14 cellular contexts compared by ENCODE assay signal in genomic region chr2:46380038-46380940, GRCh38.
A peak's percentile ranks its signal among the peaks of the same experiment; 100 is the strongest.
DNase-seq lines count a peak whose midpoint lies in the region; ATAC-seq, FAIRE-seq and TF ChIP-seq lines count a peak whose summit lies in the region.
"Had no signal": no experiment of that assay in that cellular context is flagged by ENCODE, and none has a peak within 500 bp of the region (broad histone marks: within the 10 kb centered on the region; RNA-seq: fewer than 3 reads in every experiment).

No MANE protein-coding gene starts in this region.

- no peaks in the 10 kb centered on the region for H3K79me2 ChIP-seq in HepG2 (ENCODE audit: insufficient read depth, low read length)

- CTCF ChIA-PET in HepG2 (lab: Yijun Ruan, JAX; ENCODE audit: low intra/inter-chr PET ratio, low total read pairs), result no interaction called here

- H3K4me2 ChIP-seq in HepG2 (ENCODE audit: low read depth, low read length), result no peak overlapping the region

- peak in 1 of 2 experiments; percentile 10; a peak in 2 of 4 replicates for TF ChIP-seq POLR2A in HepG2 (IDR thresholded peaks at IDR 0.05; ENCODE audit: insufficient read depth in 1 of 2, low read depth in 2 of 2, low read length in 2 of 2)
- TF ChIP-seq POLR2A in right lobe of liver (IDR thresholded peaks at IDR 0.05), result no peak
- no peak for TF ChIP-seq POLR2A in vagina (IDR thresholded peaks at IDR 0.05)

- H3K27me3 ChIP-seq in HepG2 (ENCODE audit: control insufficient read depth in 1 of 2, insufficient read depth in 2 of 2, low read length in 2 of 2), result no peaks in the 10 kb centered on the region
- no peaks in the 10 kb centered on the region for H3K27me3 ChIP-seq in right lobe of liver
- H3K27me3 ChIP-seq in endodermal cell (ENCODE audit: control insufficient read depth, insufficient read depth, low read length, poor library complexity, severe bottlenecking), result no peaks in the 10 kb centered on the region
- no peaks in the 10 kb centered on the region for H3K27me3 ChIP-seq in vagina
- H3K27me3 ChIP-seq: SJCRH30 had no signal

- H3K4me3 ChIP-seq in HepG2 (replicated peaks in 1 of 3; ENCODE audit: insufficient read depth in 1 of 3, low read depth in 2 of 3, low read length in 3 of 3) (no peak overlapping the region), right lobe of liver (no peak overlapping the region), endodermal cell (ENCODE audit: low read length) (no peak overlapping the region), vagina (no peak overlapping the region)
- H3K4me3 ChIP-seq: SJCRH30 had no signal

- H3K27me3 Mint-ChIP-seq in endodermal cell (ENCODE audit: insufficient read depth) (no peaks in the 10 kb centered on the region), osteocyte (ENCODE audit: unreplicated experiment) (no peaks in the 10 kb centered on the region), CD14-positive monocyte (ENCODE audit: low read depth in 3 of 3) (peaks cover 0 to 9% (median 1%) of the 10 kb centered on the region in 3 donors)
- H3K27me3 Mint-ChIP-seq: CD4-positive, alpha-beta memory T cell had no signal

- H3K9me3 ChIP-seq in HepG2 (ENCODE audit: low read length) (no peaks in the 10 kb centered on the region), right lobe of liver (no peaks in the 10 kb centered on the region), endodermal cell (ENCODE audit: control insufficient read depth, low read length) (no peaks in the 10 kb centered on the region), vagina (no peaks in the 10 kb centered on the region)
- H3K9me3 ChIP-seq: SJCRH30 had no signal

- no peak for TF ChIP-seq EP300 in HepG2 (IDR thresholded peaks at IDR 0.05; ENCODE audit: low read depth in 2 of 2, low read length in 2 of 2)
- no peak for TF ChIP-seq EP300 in HepG2 (CRISPR knock-in tag; IDR thresholded peaks at IDR 0.05; ENCODE audit: borderline replicate concordance)

- intact Hi-C loops in HepG2 (cut with micrococcal nuclease; ENCODE audit: unreplicated experiment), result no loop called here
- intact Hi-C loops in right lobe of liver (cut with DNase I), result no loop called here
- intact Hi-C loops in vagina (cut with DNase I), result no loop called here
- intact Hi-C loops in CD14-positive monocyte (cut with micrococcal nuclease), result no loop called here

- no peak overlapping the region for H2AFZ ChIP-seq in HepG2 (ENCODE audit: low read length)

- ATAC-seq in HepG2, result no peak
- no peak for ATAC-seq in right lobe of liver
- no peak for ATAC-seq in esophagus mucosa

- DNase-seq in HepG2 (ENCODE audit: low spot score) (no peak), right lobe of liver (no peak), endodermal cell (peak; percentile 28), osteocyte (ENCODE audit: extremely low spot score, unreplicated experiment) (peak; percentile 65), vagina (ENCODE audit: extremely low spot score in 2 of 2) (peak; percentile 69 to 77), CD14-positive monocyte (ENCODE audit: low spot score) (no peak), Ammon's horn (ENCODE audit: low spot score) (no peak)
- DNase-seq: ACHN; CD4-positive, alpha-beta memory T cell; NCI-H1436 treated with DMSO at 0.1 percent for 48 hours; NCI-H2081; SJCRH30 had no signal

- TF ChIP-seq CTCF in HepG2 (CRISPR knock-in tag; IDR thresholded peaks at IDR 0.05) (no peak), right lobe of liver (IDR thresholded peaks at IDR 0.05) (no peak), endodermal cell (conservative IDR thresholded peaks at IDR 0.05) (no peak), osteocyte (IDR thresholded peaks at IDR 0.05) (no peak), vagina (IDR thresholded peaks at IDR 0.05) (no peak), CD14-positive monocyte (IDR thresholded peaks at IDR 0.05) (no peak)

- H3K4me1 Mint-ChIP-seq in endodermal cell, result peaks cover 9% of the 10 kb centered on the region
- no peaks in the 10 kb centered on the region for H3K4me1 Mint-ChIP-seq in osteocyte (ENCODE audit: unreplicated experiment)
- peaks cover 2% of the 10 kb centered on the region for H3K4me1 Mint-ChIP-seq in CD14-positive monocyte
- H3K4me1 Mint-ChIP-seq: B cell had no signal

- H3K27ac ChIP-seq in HepG2 (ENCODE audit: extremely low read length, insufficient read depth, low read length), result no peak overlapping the region
- H3K27ac ChIP-seq in right lobe of liver, result no peak overlapping the region
- H3K27ac ChIP-seq in endodermal cell (ENCODE audit: low read depth, low read length), result no peak overlapping the region
- H3K27ac ChIP-seq in vagina, result peak overlapping the region; percentile 28
- H3K27ac ChIP-seq: SJCRH30 had no signal

- H3K27ac Mint-ChIP-seq in endodermal cell (no peak overlapping the region), osteocyte (ENCODE audit: unreplicated experiment) (no peak overlapping the region), CD14-positive monocyte (no peak overlapping the region)
- H3K27ac Mint-ChIP-seq: B cell; CD4-positive, alpha-beta memory T cell had no signal

- H3K4me1 ChIP-seq in HepG2 (ENCODE audit: insufficient read depth, low read length), result no peaks in the 10 kb centered on the region
- no peaks in the 10 kb centered on the region for H3K4me1 ChIP-seq in right lobe of liver
- H3K4me1 ChIP-seq in endodermal cell (ENCODE audit: control insufficient read depth, insufficient read depth, low read length), result no peaks in the 10 kb centered on the region
- peaks cover 33% of the 10 kb centered on the region for H3K4me1 ChIP-seq in vagina

- 94% methylated on average over 21 of the region's 22 CpGs for WGBS in HepG2 (ENCODE audit: low lambda C conversion rate)
- 80% methylated on average over 1 of the region's 22 CpGs for WGBS in right lobe of liver (ENCODE audit: insufficient coverage, low coverage, low lambda C conversion rate, missing lambda C conversion rate)
- WGBS in endodermal cell (ENCODE audit: insufficient coverage in 1 of 2, insufficient read length in 1 of 2), 2 experiments, result 91 to 95% methylated on average over 10 to 22 of the region's 22 CpGs

- no peak for FAIRE-seq in HepG2 (lab: Jason Lieb, UNC)

- no peaks in the 10 kb centered on the region for H3K36me3 Mint-ChIP-seq in endodermal cell (ENCODE audit: low read depth)
- peaks cover 2% of the 10 kb centered on the region for H3K36me3 Mint-ChIP-seq in osteocyte (ENCODE audit: unreplicated experiment)
- H3K36me3 Mint-ChIP-seq in CD14-positive monocyte, result no peaks in the 10 kb centered on the region
- H3K36me3 Mint-ChIP-seq: CD4-positive, alpha-beta memory T cell had no signal

- POLR2A ChIA-PET in HepG2 (lab: Yijun Ruan, JAX), result no interaction called here

- H3K4me3 Mint-ChIP-seq in endodermal cell, result no peak overlapping the region
- H3K4me3 Mint-ChIP-seq in osteocyte (ENCODE audit: unreplicated experiment), result no peak overlapping the region
- H3K4me3 Mint-ChIP-seq in CD14-positive monocyte, result no peak overlapping the region
- H3K4me3 Mint-ChIP-seq: B cell had no signal

- no peaks in the 10 kb centered on the region for H3K9me3 Mint-ChIP-seq in endodermal cell
- H3K9me3 Mint-ChIP-seq in osteocyte (ENCODE audit: unreplicated experiment), result no peaks in the 10 kb centered on the region
- peaks cover 0 to 2% (median 0%) of the 10 kb centered on the region in 7 donors for H3K9me3 Mint-ChIP-seq in CD14-positive monocyte
- H3K9me3 Mint-ChIP-seq: CD4-positive, alpha-beta memory T cell had no signal

- H4K20me1 ChIP-seq in HepG2 (ENCODE audit: insufficient read depth, low read length), result no peaks in the 10 kb centered on the region; the same call in 1 of the 2 replicates

- H3K36me3 ChIP-seq in HepG2 (replicated peaks in 1 of 2; ENCODE audit: control insufficient read depth in 1 of 2, insufficient read depth in 2 of 2, low read length in 2 of 2) (peaks cover 70 to 96% of the 10 kb centered on the region in 2 experiments), right lobe of liver (peaks cover 29 to 99% (median 64%) of the 10 kb centered on the region in 4 donors), endodermal cell (ENCODE audit: control insufficient read depth, insufficient read depth, low read length) (no peaks in the 10 kb centered on the region), vagina (peaks cover 0 to 53% of the 10 kb centered on the region in 2 donors)

- in situ Hi-C loops in HepG2 (cut with HindIII; ENCODE audit: extremely low pct_ligation_motif_present, low pct_unique_long_range_greater_than_20kb), result no loop called here

- H3K9ac ChIP-seq in HepG2 (ENCODE audit: insufficient read depth, low read depth, low read length) (no peak overlapping the region), endodermal cell (ENCODE audit: extremely low read depth, low read length, poor library complexity, severe bottlenecking) (no peak overlapping the region)

- no peak for TF ChIP-seq RAD21 in HepG2 (CRISPR knock-in tag; IDR thresholded peaks at IDR 0.05)

- no TSS peak for BruUV-seq in HepG2 (replicated peaks; lab: Mats Ljungman, UMichigan)

TF ChIP-seq in HepG2, 621 proteins besides CTCF, POLR2A, EP300 and RAD21 (continues in another document):
- no peak for TF ChIP-seq ZNF292 (CRISPR knock-in tag; IDR thresholded peaks at IDR 0.05; ENCODE audit: borderline replicate concordance, low read depth)
- no peak for TF ChIP-seq MTA3 (CRISPR knock-in tag; IDR thresholded peaks at IDR 0.05)
- no peak for TF ChIP-seq ZNF451 (CRISPR knock-in tag; IDR thresholded peaks at IDR 0.05)
- TF ChIP-seq RBM22 (optimal IDR thresholded peaks at IDR 0.05; ENCODE audit: low read length), result peak; percentile 39
- TF ChIP-seq GLI4 (CRISPR knock-in tag; IDR thresholded peaks at IDR 0.05; ENCODE audit: borderline replicate concordance), result no peak
- TF ChIP-seq ZNF24 (IDR thresholded peaks at IDR 0.05), result no peak
- TF ChIP-seq ZNF460 (CRISPR knock-in tag; IDR thresholded peaks at IDR 0.05; ENCODE audit: borderline replicate concordance), result no peak
- no peak for TF ChIP-seq HNF1B (CRISPR knock-in tag; IDR thresholded peaks at IDR 0.05)
- no peak for TF ChIP-seq ZNF484 (CRISPR knock-in tag; IDR thresholded peaks at IDR 0.05; ENCODE audit: borderline replicate concordance, low read depth)
- TF ChIP-seq ZC3H13 (CRISPR knock-in tag; IDR thresholded peaks at IDR 0.05), result peak; percentile 49; the same call in 1 of the 2 replicates

Comparison
In these comparisons a context has a peak if more than half of its experiments do, and no peak if none do; other contexts are left out.
1. DNase-seq: peak in endodermal cell (single experiment), osteocyte (single experiment) and vagina (2 of 2); none in HepG2 (single experiment), right lobe of liver (0 of 3), CD14-positive monocyte (single experiment) and Ammon's horn (single experiment).